ENCODE assay signal across 14 cellular contexts in the genomic region with DNA sequence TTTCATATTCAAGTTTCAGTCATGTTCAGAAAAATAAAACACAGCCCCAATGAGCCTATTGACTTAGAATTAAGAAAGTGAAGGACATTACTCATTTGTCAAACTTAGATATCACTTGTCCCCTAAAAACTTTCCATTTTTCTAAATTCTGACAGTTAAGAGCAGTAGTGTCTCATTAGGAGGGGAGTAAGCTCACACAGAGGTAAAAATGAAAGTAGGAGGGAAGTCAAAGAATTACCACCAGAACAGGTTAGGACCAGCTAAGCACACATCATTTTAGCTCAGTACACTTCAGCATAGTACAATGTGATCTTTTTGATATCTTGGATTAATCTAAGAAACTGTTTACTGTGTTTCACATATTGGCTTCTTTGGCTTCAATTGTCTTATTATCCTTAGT.
DNase-seq lines count a peak whose midpoint lies in the region; ATAC-seq, FAIRE-seq and TF ChIP-seq lines count a peak whose summit lies in the region.
"Had no signal": no experiment of that assay in that cellular context is flagged by ENCODE, and none has a peak within 500 bp of the region (broad histone marks: within the 10 kb centered on the region; RNA-seq: fewer than 3 reads in every experiment).

No MANE protein-coding gene starts in this region.

- TF ChIP-seq CTCF in prostate gland (IDR thresholded peaks at IDR 0.05), result no peak
- no peak for TF ChIP-seq CTCF in esophagus squamous epithelium (IDR thresholded peaks at IDR 0.05)

- intact Hi-C loops in prostate gland (cut with DNase I), result no loop called here
- intact Hi-C loops in esophagus squamous epithelium (cut with DNase I), result no loop called here

- H3K36me3 Mint-ChIP-seq in immature natural killer cell, result no peaks in the 10 kb centered on the region

- H3K27ac ChIP-seq in prostate gland, result no peak overlapping the region
- H3K27ac ChIP-seq in esophagus squamous epithelium, result peak overlapping the region in 1 of 4 donors; percentile 7
- H3K27ac ChIP-seq: BLaER1 treated with 17β-estradiol and CSF1 and Interleukin-3, amounts not matched to agents 10 nM and 100 nM had no signal

- TF ChIP-seq POLR2A in GM12891 (IDR thresholded peaks at IDR 0.05; ENCODE audit: low read depth, low read length) (no peak), prostate gland (IDR thresholded peaks at IDR 0.05) (no peak), esophagus squamous epithelium (IDR thresholded peaks at IDR 0.05) (no peak)

- no peaks in the 10 kb centered on the region for H3K9me3 ChIP-seq in prostate gland
- no peaks in the 10 kb centered on the region for H3K9me3 ChIP-seq in esophagus squamous epithelium

- no peak overlapping the region for H3K27ac Mint-ChIP-seq in immature natural killer cell
- H3K27ac Mint-ChIP-seq: effector memory CD8-positive, alpha-beta T cell; T-helper 2 cell treated with Interferon-gamma antibody and Interleukin-4, amounts not matched to agents 5 μg/mL and 100 μg/mL, for 36 hours had no signal

- peak; percentile 84 for FAIRE-seq in GM12891 (lab: Jason Lieb, UNC)
- FAIRE-seq: keratinocyte had no signal

- H3K9me3 Mint-ChIP-seq in immature natural killer cell, result peaks cover 0 to 9% (median 0%) of the 10 kb centered on the region in 6 donors
- H3K9me3 Mint-ChIP-seq: T-helper 2 cell treated with Interferon-gamma antibody and Interleukin-4, amounts not matched to agents 5 μg/mL and 100 μg/mL, for 36 hours had no signal

- no peaks in the 10 kb centered on the region for H3K27me3 Mint-ChIP-seq in immature natural killer cell (ENCODE audit: low read depth in 3 of 3)
- H3K27me3 Mint-ChIP-seq: effector memory CD8-positive, alpha-beta T cell had no signal

- no peaks in the 10 kb centered on the region for H3K4me1 Mint-ChIP-seq in immature natural killer cell

- H3K4me1 ChIP-seq in prostate gland (replicated peaks) (no peaks in the 10 kb centered on the region), esophagus squamous epithelium (no peaks in the 10 kb centered on the region)

- no peak for DNase-seq in GM12891 (ENCODE audit: insufficient read length, low spot score)
- DNase-seq in RPMI7951 (ENCODE audit: low read depth), result peak; percentile 35
- DNase-seq in prostate gland (ENCODE audit: low spot score), result no peak
- DNase-seq in immature natural killer cell, result no peak
- DNase-seq in NCI-H1092 treated with DMSO at 0.1 percent for 48 hours (lab: John Stamatoyannopoulos, UW), result no peak
- no peak for DNase-seq in esophagus squamous epithelium (lab: John Stamatoyannopoulos, UW)
- DNase-seq: effector memory CD8-positive, alpha-beta T cell; GOT3; NCI-H2081 treated with DMSO at 0.1 percent for 48 hours had no signal

- no peak overlapping the region for H3K4me3 Mint-ChIP-seq in immature natural killer cell
- H3K4me3 Mint-ChIP-seq: effector memory CD8-positive, alpha-beta T cell; T-helper 2 cell treated with Interferon-gamma antibody and Interleukin-4, amounts not matched to agents 5 μg/mL and 100 μg/mL, for 36 hours had no signal

- H3K36me3 ChIP-seq in prostate gland (no peaks in the 10 kb centered on the region), esophagus squamous epithelium (no peaks in the 10 kb centered on the region)
- H3K36me3 ChIP-seq: BLaER1 treated with 17β-estradiol and CSF1 and Interleukin-3, amounts not matched to agents 10 nM and 100 nM had no signal

- ATAC-seq in GM19468 (IDR thresholded peaks at IDR 0.05; ENCODE audit: extremely low read depth, unreplicated experiment) (peak; percentile 87), HG03039 (IDR thresholded peaks at IDR 0.05; ENCODE audit: unreplicated experiment) (peak; percentile 82)
- ATAC-seq: effector memory CD8-positive, alpha-beta T cell had no signal

- H3K4me3 ChIP-seq in prostate gland (no peak overlapping the region), esophagus squamous epithelium (no peak overlapping the region)
- H3K4me3 ChIP-seq: BLaER1 treated with 17β-estradiol and CSF1 and Interleukin-3, amounts not matched to agents 10 nM and 100 nM had no signal

- H3K27me3 ChIP-seq in prostate gland (replicated peaks; ENCODE audit: insufficient read depth) (no peaks in the 10 kb centered on the region), esophagus squamous epithelium (no peaks in the 10 kb centered on the region)
- H3K27me3 ChIP-seq: BLaER1 treated with 17β-estradiol and CSF1 and Interleukin-3, amounts not matched to agents 10 nM and 100 nM had no signal

TF ChIP-seq in GM12891, 5 proteins besides CTCF, POLR2A, EP300 and RAD21:
- TF ChIP-seq SPI1 (IDR thresholded peaks at IDR 0.05; ENCODE audit: low read depth, low read length) (peak; percentile 27; the same call in 1 of the 2 replicates), POU2F2 (IDR thresholded peaks at IDR 0.05; ENCODE audit: low read depth, low read length) (no peak)
TF ChIP-seq in GM12891: peak in this region for 1.
